Comparison of ENCODE assay signal across 14 cellular contexts in the genomic region with DNA sequence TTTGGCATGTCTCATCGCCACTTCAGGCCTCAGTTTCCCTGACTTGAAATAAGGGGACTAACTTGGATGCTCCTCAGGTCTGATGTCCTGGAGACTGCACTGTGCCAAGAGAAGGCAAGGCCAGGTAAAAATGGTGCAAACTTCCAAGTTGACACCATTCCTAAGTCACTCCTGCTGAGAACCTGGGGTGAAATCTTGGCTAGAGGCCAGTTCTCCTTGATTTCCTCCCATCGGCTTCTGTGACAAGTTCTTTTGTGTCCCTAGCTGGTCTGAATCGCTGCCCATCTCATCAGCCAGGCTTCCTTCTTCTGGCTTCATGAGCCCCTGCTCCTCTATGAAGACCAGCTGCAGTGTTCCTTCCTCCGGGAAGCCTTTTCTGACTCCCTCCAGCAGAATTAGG.
"Had no signal": no experiment of that assay in that cellular context is flagged by ENCODE, and none has a peak within 500 bp of the region (broad histone marks: within the 10 kb centered on the region; RNA-seq: fewer than 3 reads in every experiment).

No MANE protein-coding gene starts in this region.

- H3K27ac Mint-ChIP-seq: activated T-cell treated with anti-CD3 and anti-CD28 coated beads, Interleukin-2, amount 50 U/mL, for 72 hours; natural killer cell treated with Interleukin-12 subunit alpha and Interleukin-12 subunit beta and Interleukin-15 and Interleukin-18, amount 100 ng/mL, for 72 hours had no signal

- H3K27me3 Mint-ChIP-seq: effector memory CD8-positive, alpha-beta T cell had no signal

- H3K9me3 Mint-ChIP-seq: activated CD4-positive, alpha-beta T cell treated with anti-CD3 and anti-CD28 coated beads, Interleukin-2, amount 10 ng/mL, durations not matched to agents 24 days and 14 days; activated T-cell treated with anti-CD3 and anti-CD28 coated beads, Interleukin-2, amount 50 U/mL, for 72 hours; effector memory CD8-positive, alpha-beta T cell; natural killer cell treated with Interleukin-12 subunit alpha and Interleukin-12 subunit beta and Interleukin-15 and Interleukin-18, amount 100 ng/mL, for 72 hours; stimulated activated effector memory CD8-positive, alpha-beta T cell treated with anti-CD3 and anti-CD28 coated beads, Interleukin-12 subunit alpha, Interleukin-12 subunit beta, amount 100 ng/mL, for 72 hours had no signal

- DNase-seq: activated CD4-positive, alpha-beta T cell treated with anti-CD3 and anti-CD28 coated beads, Interleukin-2, amount 10 ng/mL, durations not matched to agents 24 days and 14 days; activated CD4-positive, CD25-positive, alpha-beta regulatory T cell; activated CD8-positive, alpha-beta memory T cell treated with anti-CD3 and anti-CD28 coated beads, Interleukin-2, amount 50 U/mL, for 48 hours; activated gamma-delta T cell treated with Interleukin-2 at 50 U/mL for 16 hours; activated T-cell treated with anti-CD3 and anti-CD28 coated beads, Interleukin-2, amount 50 U/mL, for 72 hours; cerebellar nuclear complex; effector memory CD8-positive, alpha-beta T cell; foreskin melanocyte; left ventricle myocardium inferior; mucosa of descending colon; nucleus accumbens; uterus had no signal

- H3K4me3 Mint-ChIP-seq: activated CD4-positive, alpha-beta T cell treated with anti-CD3 and anti-CD28 coated beads, Interleukin-2, amount 10 ng/mL, durations not matched to agents 24 days and 14 days; natural killer cell treated with Interleukin-12 subunit alpha and Interleukin-12 subunit beta and Interleukin-15 and Interleukin-18, amount 100 ng/mL, for 72 hours; stimulated activated effector memory CD8-positive, alpha-beta T cell treated with anti-CD3 and anti-CD28 coated beads, Interleukin-12 subunit alpha, Interleukin-12 subunit beta, amount 100 ng/mL, for 72 hours had no signal

- H3K36me3 Mint-ChIP-seq: natural killer cell treated with Interleukin-12 subunit alpha and Interleukin-12 subunit beta and Interleukin-15 and Interleukin-18, amount 100 ng/mL, for 72 hours; stimulated activated effector memory CD8-positive, alpha-beta T cell treated with anti-CD3 and anti-CD28 coated beads, Interleukin-12 subunit alpha, Interleukin-12 subunit beta, amount 100 ng/mL, for 72 hours had no signal

- ATAC-seq: effector memory CD8-positive, alpha-beta T cell had no signal
